ENCODE assay signal across 8 cellular contexts in the genomic region with DNA sequence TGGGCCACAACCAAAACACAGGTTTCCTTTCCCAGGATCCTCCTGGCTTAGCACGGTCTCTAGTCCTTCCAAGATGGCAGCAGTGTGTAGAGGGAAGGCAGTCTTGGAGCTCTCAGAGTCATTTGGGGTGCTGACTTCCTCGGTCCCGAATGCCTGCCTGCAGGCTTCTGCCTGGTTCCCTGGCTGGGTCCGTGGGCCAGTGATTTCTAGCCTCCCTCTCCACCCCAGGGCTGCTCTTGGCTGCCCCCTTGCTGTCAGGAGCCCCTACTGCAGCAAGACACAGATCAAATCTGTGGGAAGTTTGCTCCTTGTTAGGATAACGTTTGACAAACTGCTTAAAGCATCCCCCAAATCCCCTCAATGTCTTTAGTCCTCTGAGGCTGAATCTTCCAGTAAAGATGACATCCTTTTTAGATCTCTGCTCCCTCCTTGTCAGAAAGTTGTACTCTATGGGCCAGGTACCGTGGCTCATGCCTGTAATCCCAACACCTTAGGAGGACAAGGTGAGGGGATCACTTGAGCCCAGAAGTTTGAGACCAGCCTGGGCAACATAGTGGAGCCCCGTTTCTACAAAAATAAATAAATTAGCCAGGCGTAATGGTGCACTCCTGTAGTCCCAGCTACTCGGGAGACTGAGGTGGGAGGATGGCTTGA.
DNase-seq lines count a peak whose midpoint lies in the region; ATAC-seq, FAIRE-seq and TF ChIP-seq lines count a peak whose summit lies in the region.

No MANE protein-coding gene starts in this region.

- TF ChIP-seq RAD21 in A549 (conservative IDR thresholded peaks at IDR 0.05 in 1 of 2, IDR thresholded peaks at IDR 0.05 in 1 of 2): peak; percentile 46 to 59; a peak in 4 of 5 replicates

- DNase-seq in A549 (ENCODE audit: low read depth in 1 of 2, low spot score in 1 of 2): peak; percentile 30 to 38
- DNase-seq in GM13976 (ENCODE audit: low spot score): peak; percentile 84
- peak; percentile 12 for DNase-seq in RKO (ENCODE audit: low spot score)
- peak; percentile 54 for DNase-seq in activated naive CD4-positive, alpha-beta T cell treated with anti-CD3 and anti-CD28 coated beads, Interleukin-2, amount 50 U/mL, for 16 hours
- DNase-seq in right atrium auricular region (ENCODE audit: low spot score): no peak
- DNase-seq in stimulated activated CD4-positive, alpha-beta T cell treated with anti-CD3 and anti-CD28 coated beads, Interleukin-15, amount 100 ng/mL, for 24 hours: peak; percentile 70
- no peak for DNase-seq in NCI-H187 (lab: John Stamatoyannopoulos, UW)
- DNase-seq in NCI-H2107 treated with DMSO at 0.1 percent for 48 hours (lab: John Stamatoyannopoulos, UW; ENCODE audit: unreplicated experiment): no peak

- H3K9me3 ChIP-seq in A549 (no peaks in the 10 kb centered on the region), right atrium auricular region (peaks cover 0 to 14% of the 10 kb centered on the region in 2 donors)

- H3K36me3 ChIP-seq in right atrium auricular region: no peaks in the 10 kb centered on the region

- no peak for FAIRE-seq in A549 (lab: Jason Lieb, UNC)

- 14% methylated on average over 8 of the region's 9 CpGs for WGBS in A549 (ENCODE audit: missing lambda C conversion rate)

- POLR2A ChIA-PET in A549 (lab: Yijun Ruan, JAX): no interaction called here

- TF ChIP-seq CTCF in A549 (IDR thresholded peaks at IDR 0.05): peak; percentile 49
- TF ChIP-seq CTCF in GM13976 (IDR thresholded peaks at IDR 0.05; ENCODE audit: borderline replicate concordance, control extremely low read depth, extremely low read depth, insufficient read depth, missing control alignments): peak; percentile 95
- peak; percentile 18 to 70 for TF ChIP-seq CTCF in right atrium auricular region (IDR thresholded peaks at IDR 0.05)

- peak; percentile 56 to 87; a peak in 4 of 6 replicates for ATAC-seq in A549

- H3K27me3 ChIP-seq in right atrium auricular region: no peaks in the 10 kb centered on the region

- CTCF ChIA-PET in A549 (lab: Yijun Ruan, JAX): interaction anchor here (1.3 kb wide), 1 partner anchor 87 kb away, joined by 3 read pairs; no protein-coding TSS in a partner anchor

- H3K27ac ChIP-seq in A549: no peak overlapping the region
- H3K27ac ChIP-seq in right atrium auricular region: no peak overlapping the region

- H3K4me2 ChIP-seq in A549: peak overlapping the region; percentile 47; the same call in 2 of the 3 replicates

- in situ Hi-C loops in GM13976 (cut with MboI; ENCODE audit: low sequenced_read_pairs, unreplicated experiment): loop anchor here (10.0 kb wide), 1 partner anchor 562 kb away; no protein-coding TSS in a partner anchor

- TF ChIP-seq EP300 in A549 (IDR thresholded peaks at IDR 0.05): no peak

- no peaks in the 10 kb centered on the region for H3K4me1 ChIP-seq in A549
- H3K4me1 ChIP-seq in right atrium auricular region: no peaks in the 10 kb centered on the region

- no peak for TF ChIP-seq POLR2A in A549 (IDR thresholded peaks at IDR 0.05; ENCODE audit: low read length)

- H3K4me3 ChIP-seq in A549 (no peak overlapping the region), right atrium auricular region (no peak overlapping the region)

TF ChIP-seq in A549, 52 proteins besides CTCF, POLR2A, EP300 and RAD21:
- TF ChIP-seq ZFP36 (IDR thresholded peaks at IDR 0.05; ENCODE audit: borderline replicate concordance, partially characterized antibody) (no peak), SMC3 (IDR thresholded peaks at IDR 0.05) (peak; percentile 33; the same call in 1 of the 3 replicates)
TF ChIP-seq in A549: peak in this region for 1.

Comparison
In these comparisons a context has a peak if more than half of its experiments do, and no peak if none do; other contexts are left out.
1. DNase-seq: peak in A549 (2 of 2), GM13976 (single experiment), RKO (single experiment), activated naive CD4-positive, alpha-beta T cell treated with anti-CD3 and anti-CD28 coated beads, Interleukin-2, amount 50 U/mL, for 16 hours (single experiment) and stimulated activated CD4-positive, alpha-beta T cell treated with anti-CD3 and anti-CD28 coated beads, Interleukin-15, amount 100 ng/mL, for 24 hours (single experiment); none in right atrium auricular region (single experiment), NCI-H187 (0 of 2) and NCI-H2107 treated with DMSO at 0.1 percent for 48 hours (single experiment).
2. CTCF ChIP-seq: peak in every context shown above with its lines; median percentile 95 in GM13976; 49 in A549; 44 in right atrium auricular region.